Comparison of ENCODE assay signal across 19 cellular contexts in genomic region chr3:134619884-134620445, GRCh38. TPM values are rescaled to one million over a fixed set of nuclear protein-coding genes. Genes with fewer than 3 reads are reported as not detected.
DNase-seq lines count a peak whose midpoint lies in the region; TF ChIP-seq lines count a peak whose summit lies in the region.
"Had no signal": no experiment of that assay in that cellular context is flagged by ENCODE, and none has a peak within 500 bp of the region (broad histone marks: within the 10 kb centered on the region; RNA-seq: fewer than 3 reads in every experiment).

No MANE protein-coding gene starts in this region.

- no peak overlapping the region for H4K8ac ChIP-seq in H9 (replicated peaks; ENCODE audit: insufficient read length, low read depth, low read length)

- H3K27me3 ChIP-seq in H9 (ENCODE audit: insufficient read depth, low read length) (no peaks in the 10 kb centered on the region), stomach (no peaks in the 10 kb centered on the region), brain microvascular endothelial cell (replicated peaks) (no peaks in the 10 kb centered on the region)
- H3K27me3 ChIP-seq: BE2C had no signal

- no peak overlapping the region for H2BK20ac ChIP-seq in H9 (ENCODE audit: low read depth, low read length, poor library complexity, severe bottlenecking)

- H3K4me2 ChIP-seq in H9 (ENCODE audit: insufficient read depth, insufficient read length, low read length) = no peak overlapping the region

- no peaks in the 10 kb centered on the region for H3K23me2 ChIP-seq in H9 (ENCODE audit: insufficient read length, low read depth, low read length, poor library complexity, severe bottlenecking)

- no peak overlapping the region for H3K9ac ChIP-seq in H9 (ENCODE audit: extremely low read depth, insufficient read length, low read length)

- H3K27me3 Mint-ChIP-seq in H9 (ENCODE audit: low read depth) = peaks cover 6% of the 10 kb centered on the region
- H3K27me3 Mint-ChIP-seq: CD4-positive, CD25-positive, alpha-beta regulatory T cell; IgD-negative memory B cell had no signal

- H2BK15ac ChIP-seq in H9 (ENCODE audit: low read depth, low read length) = no peak overlapping the region

- H4K91ac ChIP-seq in H9 (ENCODE audit: insufficient read length, low read depth, low read length) = no peak overlapping the region

- no peak overlapping the region for H2BK5ac ChIP-seq in H9 (ENCODE audit: insufficient read length, low read length)

- no peaks in the 10 kb centered on the region for H3K79me1 ChIP-seq in H9 (ENCODE audit: insufficient read depth, low read depth, low read length, poor library complexity, severe bottlenecking)

- intact Hi-C loops in stomach (cut with DNase I; ENCODE audit: low total_unique reads) = no loop called here

- CTCF ChIA-PET in RWPE1 (lab: Yijun Ruan, JAX) = interaction anchor here (1.4 kb wide), 1 partner anchor 19 kb away, joined by 9 read pairs; no protein-coding TSS in a partner anchor

- no peak overlapping the region for H3K14ac ChIP-seq in H9 (ENCODE audit: insufficient read depth, low read length)

- H3K4me3 ChIP-seq in stomach = no peak overlapping the region
- H3K4me3 ChIP-seq in brain microvascular endothelial cell (ENCODE audit: low read depth, low read length) = no peak overlapping the region

- no peak overlapping the region for H3T11ph ChIP-seq in H9 (ENCODE audit: low read length)

- H3K4ac ChIP-seq in H9 (ENCODE audit: low read depth, low read length) = no peak overlapping the region

- H3K18ac ChIP-seq in H9 (ENCODE audit: insufficient read length, low read depth, low read length) = no peak overlapping the region

- H3K9me3 ChIP-seq in H9 (ENCODE audit: control insufficient read depth, low read depth, low read length) (no peaks in the 10 kb centered on the region), stomach (no peaks in the 10 kb centered on the region)
- H3K9me3 ChIP-seq: BE2C, Caco-2 had no signal

- in situ Hi-C loops in brain microvascular endothelial cell (cut with HindIII; ENCODE audit: low pct_ligation_motif_present, low sequenced_read_pairs) = no loop called here

- DNase-seq in H9 = peak; percentile 10
- DNase-seq in ecto neural progenitor cell (ENCODE audit: low spot score) = peak; percentile 21
- peak; percentile 69 for DNase-seq in mesenteric fat pad (ENCODE audit: low spot score)
- DNase-seq in stomach = peak; percentile 11
- DNase-seq in RWPE1 (ENCODE audit: low spot score) = no peak
- DNase-seq in activated CD4-positive, alpha-beta T cell treated with anti-CD3 and anti-CD28 coated beads for 4 hours = no peak
- no peak for DNase-seq in brain microvascular endothelial cell
- DNase-seq: ACHN; BE2C; C1 segment of cervical spinal cord; Caco-2; CD4-positive, CD25-positive, alpha-beta regulatory T cell; DMS153; DMS79; GDM1; GOT3; H7 had no signal

- H2AFZ ChIP-seq in H9 (ENCODE audit: low read length) = no peak overlapping the region

- POLR2A ChIA-PET in RWPE1 (lab: Yijun Ruan, JAX; ENCODE audit: low non-redundant PET) = no interaction called here

- no peaks in the 10 kb centered on the region for H4K20me1 ChIP-seq in H9 (ENCODE audit: control insufficient read depth, insufficient read depth, insufficient read length)

- WGBS in H9 (ENCODE audit: extremely low coverage, insufficient read length, low lambda C conversion rate) = no CpG with 5 or more reads among the region's 8 CpGs
- 87 to 100% (median 91%) methylated on average over 3 to 8 of the region's 8 CpGs for WGBS in stomach, 5 donors

- peaks cover 7 to 12% of the 10 kb centered on the region in 2 experiments; a peak in 2 of 4 replicates for H3K4me1 Mint-ChIP-seq in H9
- H3K4me1 Mint-ChIP-seq: CD4-positive, CD25-positive, alpha-beta regulatory T cell had no signal

- H3K23ac ChIP-seq in H9 (ENCODE audit: insufficient read length, low read depth, low read length) = no peak overlapping the region

- H3K27ac ChIP-seq in H9 (ENCODE audit: insufficient read length, low read depth, low read length) (no peak overlapping the region), stomach (no peak overlapping the region), RWPE1 (no peak overlapping the region), brain microvascular endothelial cell (no peak overlapping the region)

- no peak overlapping the region for H3K27ac Mint-ChIP-seq in H9
- H3K27ac Mint-ChIP-seq: CD4-positive, CD25-positive, alpha-beta regulatory T cell; IgD-negative memory B cell had no signal

- no peak overlapping the region for H3K56ac ChIP-seq in H9 (ENCODE audit: insufficient read length, low read depth, low read length)

- H4K5ac ChIP-seq in H9 (ENCODE audit: insufficient read length, low read depth, low read length) = no peak overlapping the region

- H2BK120ac ChIP-seq in H9 (ENCODE audit: low read depth, low read length, poor library complexity, severe bottlenecking) = no peak overlapping the region

- peaks cover 0 to 21% (median 5%) of the 10 kb centered on the region in 4 donors for H3K36me3 ChIP-seq in stomach
- H3K36me3 ChIP-seq in brain microvascular endothelial cell (replicated peaks) = no peaks in the 10 kb centered on the region
- H3K36me3 ChIP-seq: BE2C had no signal

- H3K9me3 Mint-ChIP-seq in H9 = no peaks in the 10 kb centered on the region
- H3K9me3 Mint-ChIP-seq: CD4-positive, CD25-positive, alpha-beta regulatory T cell had no signal

- no peaks in the 10 kb centered on the region for H3K79me2 ChIP-seq in H9 (ENCODE audit: insufficient read depth, low read length)

- no peak overlapping the region for H3K4me3 Mint-ChIP-seq in H9
- H3K4me3 Mint-ChIP-seq: CD4-positive, CD25-positive, alpha-beta regulatory T cell; IgD-negative memory B cell had no signal

- H2AK5ac ChIP-seq in H9 (ENCODE audit: insufficient read length, low read length) = no peak overlapping the region

- no peak for TF ChIP-seq EP300 in stomach (IDR thresholded peaks at IDR 0.05)

- H2BK12ac ChIP-seq in H9 (ENCODE audit: insufficient read length, low read depth, low read length) = no peak overlapping the region

- no peaks in the 10 kb centered on the region for H3K4me1 ChIP-seq in H9 (ENCODE audit: insufficient read depth, low read length)
- no peaks in the 10 kb centered on the region for H3K4me1 ChIP-seq in stomach
- H3K4me1 ChIP-seq: BE2C, Caco-2 had no signal

- H3K36me3 Mint-ChIP-seq in H9 (ENCODE audit: insufficient read depth in 1 of 3, low read depth in 3 of 3) = no peaks in the 10 kb centered on the region
- H3K36me3 Mint-ChIP-seq: IgD-negative memory B cell had no signal

- TF ChIP-seq CTCF in H9 (conservative IDR thresholded peaks at IDR 0.05) (no peak), stomach (IDR thresholded peaks at IDR 0.05) (no peak), RWPE1 (conservative IDR thresholded peaks at IDR 0.05; ENCODE audit: low read depth) (no peak), brain microvascular endothelial cell (IDR thresholded peaks at IDR 0.05; ENCODE audit: low read depth, low read length, missing control alignments) (no peak)

- TF ChIP-seq POLR2A in stomach (IDR thresholded peaks at IDR 0.05) = no peak

RNA-seq across cellular contexts. Expression of gene KY, which starts 30.9 kb away (rescaled TPM):
- total RNA-seq in H9 (2021) (not detected in 2 replicates), mesenteric fat pad (not detected), stomach (1 to 10 TPM in 1 of 5 donors, under 1 TPM in 1, not detected in 3; 0.55 to 3.6 TPM)
- polyA plus RNA-seq in stomach = under 1 TPM; 0.12 to 0.31 (median 0.25) TPM
- total RNA-seq: Caco-2; CD4-positive, CD25-positive, alpha-beta regulatory T cell; HepG2 had no signal
- polyA plus RNA-seq: CD4-positive, CD25-positive, alpha-beta regulatory T cell; HepG2; IgD-negative memory B cell had no signal

Comparison
In these comparisons a context has a peak if more than half of its experiments do, and no peak if none do; other contexts are left out.
1. DNase-seq: peak in H9 (single experiment), ecto neural progenitor cell (single experiment), mesenteric fat pad (single experiment) and stomach (single experiment); none in RWPE1 (single experiment), activated CD4-positive, alpha-beta T cell treated with anti-CD3 and anti-CD28 coated beads for 4 hours (0 of 2) and brain microvascular endothelial cell (single experiment).